ENCODE assay signal across 1 cellular context in the genomic region with DNA sequence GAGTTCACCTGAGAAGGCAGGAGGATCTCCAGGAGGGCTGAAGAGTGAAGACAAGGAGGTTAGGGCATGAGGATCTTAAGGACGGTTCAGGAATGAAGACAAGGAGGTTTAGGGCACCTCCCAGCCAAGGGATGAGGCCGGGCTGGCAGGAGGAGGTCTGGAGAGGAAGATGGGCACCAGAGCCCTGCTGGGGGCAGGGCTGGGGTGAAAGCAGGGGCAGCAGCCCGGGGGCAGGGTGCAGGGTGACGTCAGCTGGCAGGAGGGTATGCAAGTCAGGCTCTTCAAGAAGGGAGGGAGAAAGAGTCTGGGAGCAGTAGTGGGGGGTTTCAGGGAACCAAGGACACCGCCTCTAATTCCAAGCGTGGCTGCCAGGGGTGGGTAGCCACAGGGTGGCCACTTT.
TF ChIP-seq lines count a peak whose summit lies in the region.

No MANE protein-coding gene starts in this region.

TF ChIP-seq in SK-N-SH, 30 proteins besides CTCF, POLR2A, EP300 and RAD21 (continued from another document):
- no peak for TF ChIP-seq MXI1 (IDR thresholded peaks at IDR 0.05; ENCODE audit: low read depth, low read length)
- TF ChIP-seq, protein P1, sequence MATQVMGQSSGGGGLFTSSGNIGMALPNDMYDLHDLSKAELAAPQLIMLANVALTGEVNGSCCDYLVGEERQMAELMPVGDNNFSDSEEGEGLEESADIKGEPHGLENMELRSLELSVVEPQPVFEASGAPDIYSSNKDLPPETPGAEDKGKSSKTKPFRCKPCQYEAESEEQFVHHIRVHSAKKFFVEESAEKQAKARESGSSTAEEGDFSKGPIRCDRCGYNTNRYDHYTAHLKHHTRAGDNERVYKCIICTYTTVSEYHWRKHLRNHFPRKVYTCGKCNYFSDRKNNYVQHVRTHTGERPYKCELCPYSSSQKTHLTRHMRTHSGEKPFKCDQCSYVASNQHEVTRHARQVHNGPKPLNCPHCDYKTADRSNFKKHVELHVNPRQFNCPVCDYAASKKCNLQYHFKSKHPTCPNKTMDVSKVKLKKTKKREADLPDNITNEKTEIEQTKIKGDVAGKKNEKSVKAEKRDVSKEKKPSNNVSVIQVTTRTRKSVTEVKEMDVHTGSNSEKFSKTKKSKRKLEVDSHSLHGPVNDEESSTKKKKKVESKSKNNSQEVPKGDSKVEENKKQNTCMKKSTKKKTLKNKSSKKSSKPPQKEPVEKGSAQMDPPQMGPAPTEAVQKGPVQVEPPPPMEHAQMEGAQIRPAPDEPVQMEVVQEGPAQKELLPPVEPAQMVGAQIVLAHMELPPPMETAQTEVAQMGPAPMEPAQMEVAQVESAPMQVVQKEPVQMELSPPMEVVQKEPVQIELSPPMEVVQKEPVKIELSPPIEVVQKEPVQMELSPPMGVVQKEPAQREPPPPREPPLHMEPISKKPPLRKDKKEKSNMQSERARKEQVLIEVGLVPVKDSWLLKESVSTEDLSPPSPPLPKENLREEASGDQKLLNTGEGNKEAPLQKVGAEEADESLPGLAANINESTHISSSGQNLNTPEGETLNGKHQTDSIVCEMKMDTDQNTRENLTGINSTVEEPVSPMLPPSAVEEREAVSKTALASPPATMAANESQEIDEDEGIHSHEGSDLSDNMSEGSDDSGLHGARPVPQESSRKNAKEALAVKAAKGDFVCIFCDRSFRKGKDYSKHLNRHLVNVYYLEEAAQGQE (IDR thresholded peaks at IDR 0.05; ENCODE audit: low read depth, low read length), result no peak
- no peak for TF ChIP-seq NFIC (IDR thresholded peaks at IDR 0.05; ENCODE audit: borderline replicate concordance)
- no peak for TF ChIP-seq TAF1 (IDR thresholded peaks at IDR 0.05; ENCODE audit: borderline replicate concordance, low read depth, low read length)
- TF ChIP-seq NRF1 (IDR thresholded peaks at IDR 0.05; ENCODE audit: low read depth, low read length), result no peak
- TF ChIP-seq, protein P2, sequence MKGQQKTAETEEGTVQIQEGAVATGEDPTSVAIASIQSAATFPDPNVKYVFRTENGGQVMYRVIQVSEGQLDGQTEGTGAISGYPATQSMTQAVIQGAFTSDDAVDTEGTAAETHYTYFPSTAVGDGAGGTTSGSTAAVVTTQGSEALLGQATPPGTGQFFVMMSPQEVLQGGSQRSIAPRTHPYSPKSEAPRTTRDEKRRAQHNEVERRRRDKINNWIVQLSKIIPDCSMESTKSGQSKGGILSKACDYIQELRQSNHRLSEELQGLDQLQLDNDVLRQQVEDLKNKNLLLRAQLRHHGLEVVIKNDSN (IDR thresholded peaks at IDR 0.05; ENCODE audit: borderline replicate concordance, low read depth), result no peak
- TF ChIP-seq, protein P3, sequence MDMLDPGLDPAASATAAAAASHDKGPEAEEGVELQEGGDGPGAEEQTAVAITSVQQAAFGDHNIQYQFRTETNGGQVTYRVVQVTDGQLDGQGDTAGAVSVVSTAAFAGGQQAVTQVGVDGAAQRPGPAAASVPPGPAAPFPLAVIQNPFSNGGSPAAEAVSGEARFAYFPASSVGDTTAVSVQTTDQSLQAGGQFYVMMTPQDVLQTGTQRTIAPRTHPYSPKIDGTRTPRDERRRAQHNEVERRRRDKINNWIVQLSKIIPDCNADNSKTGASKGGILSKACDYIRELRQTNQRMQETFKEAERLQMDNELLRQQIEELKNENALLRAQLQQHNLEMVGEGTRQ (IDR thresholded peaks at IDR 0.05; ENCODE audit: borderline replicate concordance, low read depth, low read length), result no peak
- TF ChIP-seq, protein P4, sequence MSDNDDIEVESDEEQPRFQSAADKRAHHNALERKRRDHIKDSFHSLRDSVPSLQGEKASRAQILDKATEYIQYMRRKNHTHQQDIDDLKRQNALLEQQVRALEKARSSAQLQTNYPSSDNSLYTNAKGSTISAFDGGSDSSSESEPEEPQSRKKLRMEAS (IDR thresholded peaks at IDR 0.05; ENCODE audit: low read depth), result no peak
- no peak for TF ChIP-seq POLR2AphosphoS5 (IDR thresholded peaks at IDR 0.05; ENCODE audit: low read depth, low read length)
- no peak for TF ChIP-seq SIN3A (IDR thresholded peaks at IDR 0.05; ENCODE audit: borderline replicate concordance, low read depth, low read length)
- no peak for TF ChIP-seq GATA2 (CRISPR knock-in tag; IDR thresholded peaks at IDR 0.05)
- TF ChIP-seq JUND (IDR thresholded peaks at IDR 0.05), result no peak
